1 cellular context compared by ENCODE assay signal in genomic region chr21:25750085-25750484, GRCh38.
TF ChIP-seq lines count a peak whose summit lies in the region.

No MANE protein-coding gene starts in this region.

TF ChIP-seq in WTC11, 78 proteins besides CTCF, POLR2A, EP300 and RAD21 (continued from another document):
- TF ChIP-seq, protein P1, sequence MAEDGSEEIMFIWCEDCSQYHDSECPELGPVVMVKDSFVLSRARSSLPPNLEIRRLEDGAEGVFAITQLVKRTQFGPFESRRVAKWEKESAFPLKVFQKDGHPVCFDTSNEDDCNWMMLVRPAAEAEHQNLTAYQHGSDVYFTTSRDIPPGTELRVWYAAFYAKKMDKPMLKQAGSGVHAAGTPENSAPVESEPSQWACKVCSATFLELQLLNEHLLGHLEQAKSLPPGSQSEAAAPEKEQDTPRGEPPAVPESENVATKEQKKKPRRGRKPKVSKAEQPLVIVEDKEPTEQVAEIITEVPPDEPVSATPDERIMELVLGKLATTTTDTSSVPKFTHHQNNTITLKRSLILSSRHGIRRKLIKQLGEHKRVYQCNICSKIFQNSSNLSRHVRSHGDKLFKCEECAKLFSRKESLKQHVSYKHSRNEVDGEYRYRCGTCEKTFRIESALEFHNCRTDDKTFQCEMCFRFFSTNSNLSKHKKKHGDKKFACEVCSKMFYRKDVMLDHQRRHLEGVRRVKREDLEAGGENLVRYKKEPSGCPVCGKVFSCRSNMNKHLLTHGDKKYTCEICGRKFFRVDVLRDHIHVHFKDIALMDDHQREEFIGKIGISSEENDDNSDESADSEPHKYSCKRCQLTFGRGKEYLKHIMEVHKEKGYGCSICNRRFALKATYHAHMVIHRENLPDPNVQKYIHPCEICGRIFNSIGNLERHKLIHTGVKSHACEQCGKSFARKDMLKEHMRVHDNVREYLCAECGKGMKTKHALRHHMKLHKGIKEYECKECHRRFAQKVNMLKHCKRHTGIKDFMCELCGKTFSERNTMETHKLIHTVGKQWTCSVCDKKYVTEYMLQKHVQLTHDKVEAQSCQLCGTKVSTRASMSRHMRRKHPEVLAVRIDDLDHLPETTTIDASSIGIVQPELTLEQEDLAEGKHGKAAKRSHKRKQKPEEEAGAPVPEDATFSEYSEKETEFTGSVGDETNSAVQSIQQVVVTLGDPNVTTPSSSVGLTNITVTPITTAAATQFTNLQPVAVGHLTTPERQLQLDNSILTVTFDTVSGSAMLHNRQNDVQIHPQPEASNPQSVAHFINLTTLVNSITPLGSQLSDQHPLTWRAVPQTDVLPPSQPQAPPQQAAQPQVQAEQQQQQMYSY (CRISPR knock-in tag; IDR thresholded peaks at IDR 0.05): no peak
- TF ChIP-seq GABPB1 (CRISPR knock-in tag; IDR thresholded peaks at IDR 0.05) (no peak), HMGA2 (CRISPR knock-in tag; IDR thresholded peaks at IDR 0.05) (no peak), ATF1 (CRISPR knock-in tag; IDR thresholded peaks at IDR 0.05) (no peak), NR2C2 (CRISPR knock-in tag; IDR thresholded peaks at IDR 0.05) (no peak), ZNF512 (CRISPR knock-in tag; IDR thresholded peaks at IDR 0.05; ENCODE audit: borderline replicate concordance) (no peak)
